Comparison of ENCODE assay signal across 1 cellular context in genomic region chr4:8478801-8479744, GRCh38.
A peak's percentile ranks its signal among the peaks of the same experiment; 100 is the strongest.
TF ChIP-seq lines count a peak whose summit lies in the region.

No MANE protein-coding gene starts in this region.

TF ChIP-seq in K562, 482 proteins besides CTCF, POLR2A, EP300 and RAD21 (continued from another document and continues in another):
- TF ChIP-seq THAP12 (CRISPR knock-in tag; IDR thresholded peaks at IDR 0.05) (no peak), RFX5 (IDR thresholded peaks at IDR 0.05; ENCODE audit: low read depth, low read length) (no peak), CREB3 (tag; conservative IDR thresholded peaks at IDR 0.05; ENCODE audit: low read depth) (peak; percentile 81; the same call in 1 of the 2 replicates), GMEB1 (CRISPR knock-in tag; IDR thresholded peaks at IDR 0.05) (no peak), ZFPM2 (CRISPR knock-in tag; IDR thresholded peaks at IDR 0.05) (no peak), KAT2B (IDR thresholded peaks at IDR 0.05; ENCODE audit: low read depth, low read length) (no peak), MAFK (IDR thresholded peaks at IDR 0.05; ENCODE audit: low read length) (peak; percentile 47; the same call in 1 of the 2 replicates), KLF6 (CRISPR knock-in tag; IDR thresholded peaks at IDR 0.05; ENCODE audit: borderline replicate concordance) (peak; percentile 51), GATAD2B (IDR thresholded peaks at IDR 0.05; ENCODE audit: borderline replicate concordance) (no peak), POLR2B (IDR thresholded peaks at IDR 0.05; ENCODE audit: low read depth, partially characterized antibody) (peak; percentile 54), ZKSCAN1 (IDR thresholded peaks at IDR 0.05; ENCODE audit: low read depth, low read length) (no peak), ZBTB26 (CRISPR knock-in tag; IDR thresholded peaks at IDR 0.05) (no peak), ZBTB1 (CRISPR knock-in tag; IDR thresholded peaks at IDR 0.05; ENCODE audit: borderline replicate concordance, low read depth) (no peak), RREB1 (CRISPR knock-in tag; IDR thresholded peaks at IDR 0.05) (no peak; the same call in 1 of the 2 replicates), RFX7 (CRISPR knock-in tag; IDR thresholded peaks at IDR 0.05) (no peak), ZNF316 (IDR thresholded peaks at IDR 0.05) (peak; percentile 93), MXD1 (CRISPR knock-in tag; IDR thresholded peaks at IDR 0.05; ENCODE audit: borderline replicate concordance, poor library complexity, severe bottlenecking) (peak; percentile 25), IRF2 (CRISPR knock-in tag; IDR thresholded peaks at IDR 0.05) (no peak), MTA3 (IDR thresholded peaks at IDR 0.05; ENCODE audit: borderline replicate concordance) (peak; percentile 83; the same call in 1 of the 2 replicates), ZNF668 (CRISPR knock-in tag; IDR thresholded peaks at IDR 0.05) (no peak), GABPB2 (CRISPR knock-in tag; conservative IDR thresholded peaks at IDR 0.05) (no peak), EHMT2 (IDR thresholded peaks at IDR 0.05) (no peak), THRAP3 (IDR thresholded peaks at IDR 0.05; ENCODE audit: borderline replicate concordance) (no peak), ZNF3 (CRISPR knock-in tag; IDR thresholded peaks at IDR 0.05) (no peak), FOSL1 (tag; conservative IDR thresholded peaks at IDR 0.05) (peak; percentile 60), STAT5B (CRISPR knock-in tag; IDR thresholded peaks at IDR 0.05) (no peak), SOX6 (IDR thresholded peaks at IDR 0.05) (peak; percentile 85), DMBX1 (CRISPR knock-in tag; IDR thresholded peaks at IDR 0.05; ENCODE audit: borderline replicate concordance) (peak; percentile 94), TGIF2 (CRISPR knock-in tag; IDR thresholded peaks at IDR 0.05) (no peak), POLR2AphosphoS2 (IDR thresholded peaks at IDR 0.05; ENCODE audit: low read length) (no peak)
- TF ChIP-seq, protein P1, sequence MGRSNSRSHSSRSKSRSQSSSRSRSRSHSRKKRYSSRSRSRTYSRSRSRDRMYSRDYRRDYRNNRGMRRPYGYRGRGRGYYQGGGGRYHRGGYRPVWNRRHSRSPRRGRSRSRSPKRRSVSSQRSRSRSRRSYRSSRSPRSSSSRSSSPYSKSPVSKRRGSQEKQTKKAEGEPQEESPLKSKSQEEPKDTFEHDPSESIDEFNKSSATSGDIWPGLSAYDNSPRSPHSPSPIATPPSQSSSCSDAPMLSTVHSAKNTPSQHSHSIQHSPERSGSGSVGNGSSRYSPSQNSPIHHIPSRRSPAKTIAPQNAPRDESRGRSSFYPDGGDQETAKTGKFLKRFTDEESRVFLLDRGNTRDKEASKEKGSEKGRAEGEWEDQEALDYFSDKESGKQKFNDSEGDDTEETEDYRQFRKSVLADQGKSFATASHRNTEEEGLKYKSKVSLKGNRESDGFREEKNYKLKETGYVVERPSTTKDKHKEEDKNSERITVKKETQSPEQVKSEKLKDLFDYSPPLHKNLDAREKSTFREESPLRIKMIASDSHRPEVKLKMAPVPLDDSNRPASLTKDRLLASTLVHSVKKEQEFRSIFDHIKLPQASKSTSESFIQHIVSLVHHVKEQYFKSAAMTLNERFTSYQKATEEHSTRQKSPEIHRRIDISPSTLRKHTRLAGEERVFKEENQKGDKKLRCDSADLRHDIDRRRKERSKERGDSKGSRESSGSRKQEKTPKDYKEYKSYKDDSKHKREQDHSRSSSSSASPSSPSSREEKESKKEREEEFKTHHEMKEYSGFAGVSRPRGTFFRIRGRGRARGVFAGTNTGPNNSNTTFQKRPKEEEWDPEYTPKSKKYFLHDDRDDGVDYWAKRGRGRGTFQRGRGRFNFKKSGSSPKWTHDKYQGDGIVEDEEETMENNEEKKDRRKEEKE (IDR thresholded peaks at IDR 0.05; ENCODE audit: borderline replicate concordance in 1 of 2, control insufficient read depth in 1 of 2, low read depth in 2 of 2, low read length in 1 of 2), result no peak
- TF ChIP-seq, protein P2, sequence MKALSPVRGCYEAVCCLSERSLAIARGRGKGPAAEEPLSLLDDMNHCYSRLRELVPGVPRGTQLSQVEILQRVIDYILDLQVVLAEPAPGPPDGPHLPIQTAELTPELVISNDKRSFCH (CRISPR knock-in tag; IDR thresholded peaks at IDR 0.05), result 0 out of 2 replicates have a peak, but pooled peaks have one; percentile 4
- TF ChIP-seq, protein P2 (tag; IDR thresholded peaks at IDR 0.05), result peak; percentile 70; the same call in 1 of the 2 replicates
- TF ChIP-seq, protein P3, sequence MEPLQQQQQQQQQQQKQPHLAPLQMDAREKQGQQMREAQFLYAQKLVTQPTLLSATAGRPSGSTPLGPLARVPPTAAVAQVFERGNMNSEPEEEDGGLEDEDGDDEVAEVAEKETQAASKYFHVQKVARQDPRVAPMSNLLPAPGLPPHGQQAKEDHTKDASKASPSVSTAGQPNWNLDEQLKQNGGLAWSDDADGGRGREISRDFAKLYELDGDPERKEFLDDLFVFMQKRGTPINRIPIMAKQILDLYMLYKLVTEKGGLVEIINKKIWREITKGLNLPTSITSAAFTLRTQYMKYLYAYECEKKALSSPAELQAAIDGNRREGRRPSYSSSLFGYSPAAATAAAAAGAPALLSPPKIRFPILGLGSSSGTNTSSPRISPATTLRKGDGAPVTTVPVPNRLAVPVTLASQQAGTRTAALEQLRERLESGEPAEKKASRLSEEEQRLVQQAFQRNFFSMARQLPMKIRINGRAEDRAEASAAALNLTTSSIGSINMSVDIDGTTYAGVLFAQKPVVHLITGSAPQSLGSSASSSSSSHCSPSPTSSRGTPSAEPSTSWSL (CRISPR knock-in tag; IDR thresholded peaks at IDR 0.05; ENCODE audit: borderline replicate concordance), result no peak
- TF ChIP-seq, protein P4, sequence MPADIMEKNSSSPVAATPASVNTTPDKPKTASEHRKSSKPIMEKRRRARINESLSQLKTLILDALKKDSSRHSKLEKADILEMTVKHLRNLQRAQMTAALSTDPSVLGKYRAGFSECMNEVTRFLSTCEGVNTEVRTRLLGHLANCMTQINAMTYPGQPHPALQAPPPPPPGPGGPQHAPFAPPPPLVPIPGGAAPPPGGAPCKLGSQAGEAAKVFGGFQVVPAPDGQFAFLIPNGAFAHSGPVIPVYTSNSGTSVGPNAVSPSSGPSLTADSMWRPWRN (IDR thresholded peaks at IDR 0.05; ENCODE audit: low read depth), result no peak
